Comparison of ENCODE assay signal across 8 cellular contexts in the genomic region with DNA sequence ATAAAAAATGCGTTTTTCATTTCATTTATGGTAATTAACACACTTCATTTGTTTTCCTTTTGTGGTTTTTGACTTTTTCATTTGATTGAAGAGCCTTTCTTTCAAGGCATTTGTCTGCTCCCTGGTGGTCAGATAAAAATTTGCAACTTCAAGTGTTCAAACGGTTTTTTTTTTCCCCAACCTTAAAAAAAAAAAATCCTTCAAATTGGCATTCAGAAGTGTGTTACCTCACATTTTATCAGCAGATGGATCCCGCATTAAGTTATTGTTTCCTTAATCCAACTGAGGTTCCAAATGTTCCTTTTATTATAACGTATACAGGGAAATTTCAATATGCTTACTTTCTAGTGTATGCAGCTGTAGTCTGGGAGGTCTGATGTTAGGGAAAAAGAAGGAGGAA. TPM values are rescaled to one million over a fixed set of nuclear protein-coding genes. Genes with fewer than 3 reads are reported as not detected.
DNase-seq lines count a peak whose midpoint lies in the region; ATAC-seq and TF ChIP-seq lines count a peak whose summit lies in the region.

No MANE protein-coding gene starts in this region.

- no peak overlapping the region for H3K9ac ChIP-seq in IMR-90 (ENCODE audit: low read depth, low read length)

- dilution Hi-C loops in IMR-90 (cut with HindIII; ENCODE audit: low sequenced_read_pairs, unreplicated experiment) = no loop called here

- no peak overlapping the region for H4K8ac ChIP-seq in IMR-90 (ENCODE audit: low read depth in 2 of 2, low read length in 2 of 2)

- no peaks in the 10 kb centered on the region for H3K27me3 Mint-ChIP-seq in activated naive CD8-positive, alpha-beta T cell treated with anti-CD3 and anti-CD28 coated beads, Interleukin-2, amount 50 U/mL, for 24 hours

- ATAC-seq in IMR-90 (ENCODE audit: low read depth) = peak; percentile 53; the same call in 1 of the 2 replicates
- no peak for ATAC-seq in HG03457 (IDR thresholded peaks at IDR 0.05; ENCODE audit: unreplicated experiment)
- no peak for ATAC-seq in activated naive CD8-positive, alpha-beta T cell treated with anti-CD3 and anti-CD28 coated beads, Interleukin-2, amount 50 U/mL, for 24 hours

- no peaks in the 10 kb centered on the region for H3K36me3 Mint-ChIP-seq in activated naive CD8-positive, alpha-beta T cell treated with anti-CD3 and anti-CD28 coated beads, Interleukin-2, amount 50 U/mL, for 24 hours (ENCODE audit: low read depth)

- no peaks in the 10 kb centered on the region for H3K36me3 ChIP-seq in IMR-90 (ENCODE audit: control insufficient read depth, insufficient read depth, low read length)
- no peaks in the 10 kb centered on the region for H3K36me3 ChIP-seq in Peyer's patch
- H3K36me3 ChIP-seq in suprapubic skin = no peaks in the 10 kb centered on the region

- H2BK20ac ChIP-seq in IMR-90 (ENCODE audit: low read depth, low read length) = no peak overlapping the region

- H2AFZ ChIP-seq in IMR-90 (replicated peaks; ENCODE audit: low read length, poor library complexity) = no peak overlapping the region

- H3K79me1 ChIP-seq in IMR-90 (ENCODE audit: low read depth in 1 of 2, low read length in 2 of 2) = no peaks in the 10 kb centered on the region

- peak overlapping the region; percentile 77; the same call in 1 of the 2 replicates for H3K18ac ChIP-seq in IMR-90 (ENCODE audit: low read depth, low read length)

- peak; percentile 70 for TF ChIP-seq RAD21 in IMR-90 (IDR thresholded peaks at IDR 0.05; ENCODE audit: low read length)

- H3K4me2 ChIP-seq in IMR-90 (ENCODE audit: low read depth, low read length) = no peak overlapping the region

- peak; percentile 28 for DNase-seq in GM04504 (ENCODE audit: low read depth)
- DNase-seq in IMR-90 = peak; percentile 66
- no peak for DNase-seq in Peyer's patch
- peak; percentile 62 for DNase-seq in fibroblast of villous mesenchyme (ENCODE audit: low read depth)
- no peak for DNase-seq in suprapubic skin (ENCODE audit: low spot score in 2 of 2)
- DNase-seq in NK-92 treated with Interleukin-12 subunit alpha and Interleukin-12 subunit beta, amount 100 ng/mL, for 24 hours (lab: John Stamatoyannopoulos, UW) = no peak
- DNase-seq in activated naive CD8-positive, alpha-beta T cell treated with anti-CD3 and anti-CD28 coated beads, Interleukin-2, amount 50 U/mL, for 24 hours = no peak

- no CpG with 5 or more reads among the region's 4 CpGs for WGBS in IMR-90 (ENCODE audit: extremely low coverage in 2 of 2, insufficient read length in 1 of 2), 2 experiments
- 4% methylated on average over 4 of the region's 4 CpGs for WGBS in suprapubic skin

- H2AK9ac ChIP-seq in IMR-90 (replicated peaks; ENCODE audit: low read depth, low read length, poor library complexity) = no peak overlapping the region

- H3K14ac ChIP-seq in IMR-90 (replicated peaks; ENCODE audit: low read depth, low read length) = no peak overlapping the region

- H3K4me1 Mint-ChIP-seq in activated naive CD8-positive, alpha-beta T cell treated with anti-CD3 and anti-CD28 coated beads, Interleukin-2, amount 50 U/mL, for 24 hours = no peaks in the 10 kb centered on the region

- TF ChIP-seq POLR2A in IMR-90 (IDR thresholded peaks at IDR 0.05; ENCODE audit: low read depth, low read length) = no peak
- TF ChIP-seq POLR2A in Peyer's patch (IDR thresholded peaks at IDR 0.05) = no peak
- TF ChIP-seq POLR2A in suprapubic skin (IDR thresholded peaks at IDR 0.05) = no peak

- no peaks in the 10 kb centered on the region for H3K9me1 ChIP-seq in IMR-90 (ENCODE audit: insufficient read depth, low read length)

- no peak overlapping the region for H2BK5ac ChIP-seq in IMR-90 (ENCODE audit: low read depth, low read length, poor library complexity, severe bottlenecking)

- H3K27ac ChIP-seq in IMR-90 (ENCODE audit: insufficient read depth, low read length) (no peak overlapping the region), Peyer's patch (no peak overlapping the region), suprapubic skin (no peak overlapping the region)

- no peaks in the 10 kb centered on the region for H3K9me3 Mint-ChIP-seq in activated naive CD8-positive, alpha-beta T cell treated with anti-CD3 and anti-CD28 coated beads, Interleukin-2, amount 50 U/mL, for 24 hours

- H3K27me3 ChIP-seq in IMR-90 (ENCODE audit: control insufficient read depth, insufficient read depth, low read length) (no peaks in the 10 kb centered on the region), Peyer's patch (no peaks in the 10 kb centered on the region), suprapubic skin (no peaks in the 10 kb centered on the region)

- H2BK15ac ChIP-seq in IMR-90 (ENCODE audit: low read depth, low read length) = no peak overlapping the region

- no peak for TF ChIP-seq EP300 in suprapubic skin (IDR thresholded peaks at IDR 0.05)

- TF ChIP-seq CTCF in IMR-90 (conservative IDR thresholded peaks at IDR 0.05; ENCODE audit: low read depth, low read length) (peak; percentile 75), Peyer's patch (IDR thresholded peaks at IDR 0.05) (peak in 4 of 6 experiments; percentile 18 to 36 (median 29)), fibroblast of villous mesenchyme (IDR thresholded peaks at IDR 0.05; ENCODE audit: insufficient read depth, low read depth, low read length) (peak; percentile 61), suprapubic skin (IDR thresholded peaks at IDR 0.05) (peak; percentile 33 to 49)

- no peak overlapping the region for H3K27ac Mint-ChIP-seq in activated naive CD8-positive, alpha-beta T cell treated with anti-CD3 and anti-CD28 coated beads, Interleukin-2, amount 50 U/mL, for 24 hours

- H3K4me3 ChIP-seq in IMR-90 (ENCODE audit: insufficient read depth, low read depth, low read length) (no peak overlapping the region), Peyer's patch (no peak overlapping the region), fibroblast of villous mesenchyme (ENCODE audit: low read depth, low read length) (no peak overlapping the region), suprapubic skin (no peak overlapping the region)

- POLR2A ChIA-PET in IMR-90 (lab: Charles Lee; ENCODE audit: unreplicated experiment) = no interaction called here

- H3K23ac ChIP-seq in IMR-90 (ENCODE audit: low read depth, low read length) = no peak overlapping the region

- H3K4me1 ChIP-seq in IMR-90 (ENCODE audit: control insufficient read depth, insufficient read depth, low read length) (peaks cover 2% of the 10 kb centered on the region; the same call in 1 of the 2 replicates), Peyer's patch (no peaks in the 10 kb centered on the region), suprapubic skin (no peaks in the 10 kb centered on the region)

- no peak overlapping the region for H3K56ac ChIP-seq in IMR-90 (ENCODE audit: extremely low read depth, insufficient read depth, low read length)

- no TSS peak for BruUV-seq in IMR-90 (replicated peaks; lab: Mats Ljungman, UMichigan)

- no peaks in the 10 kb centered on the region for H4K20me1 ChIP-seq in IMR-90 (ENCODE audit: insufficient read depth, low read length)

- no peak overlapping the region for H2BK120ac ChIP-seq in IMR-90 (ENCODE audit: low read depth, low read length)

- intact Hi-C loops in IMR-90 (cut with micrococcal nuclease) = loop anchor here (1.0 to 10.0 kb wide), 9 partner anchors 166 to 1355 kb away; a partner anchor contains a TSS

- in situ Hi-C loops in IMR-90 (cut with MboI; ENCODE audit: low sequenced_read_pairs) = loop anchor here (10.0 to 25.0 kb wide), 2 partner anchors 349 to 552 kb away; no protein-coding TSS in a partner anchor

- H3K4ac ChIP-seq in IMR-90 (ENCODE audit: low read depth, low read length) = no peak overlapping the region

- H3K4me3 Mint-ChIP-seq in activated naive CD8-positive, alpha-beta T cell treated with anti-CD3 and anti-CD28 coated beads, Interleukin-2, amount 50 U/mL, for 24 hours = no peak overlapping the region

- no peak overlapping the region; the same call in 1 of the 2 replicates for H4K5ac ChIP-seq in IMR-90 (ENCODE audit: low read depth, low read length)

- H3K9me3 ChIP-seq in IMR-90 (ENCODE audit: control insufficient read depth, insufficient read depth, low read length) (no peaks in the 10 kb centered on the region), Peyer's patch (no peaks in the 10 kb centered on the region), suprapubic skin (no peaks in the 10 kb centered on the region)

- H2AK5ac ChIP-seq in IMR-90 (ENCODE audit: low read depth, low read length) = no peak overlapping the region

- no peak overlapping the region for H4K91ac ChIP-seq in IMR-90 (ENCODE audit: insufficient read depth, low read depth, low read length)

- CTCF ChIA-PET in IMR-90 (lab: Yijun Ruan, JAX) = interaction anchor here (0.6 to 1.2 kb wide), 7 partner anchors 34 to 1667 kb away, joined by 3 to 10 read pairs (median 4); no protein-coding TSS in a partner anchor

TF ChIP-seq in IMR-90, 13 proteins besides CTCF, POLR2A, EP300 and RAD21:
- TF ChIP-seq, protein P1, sequence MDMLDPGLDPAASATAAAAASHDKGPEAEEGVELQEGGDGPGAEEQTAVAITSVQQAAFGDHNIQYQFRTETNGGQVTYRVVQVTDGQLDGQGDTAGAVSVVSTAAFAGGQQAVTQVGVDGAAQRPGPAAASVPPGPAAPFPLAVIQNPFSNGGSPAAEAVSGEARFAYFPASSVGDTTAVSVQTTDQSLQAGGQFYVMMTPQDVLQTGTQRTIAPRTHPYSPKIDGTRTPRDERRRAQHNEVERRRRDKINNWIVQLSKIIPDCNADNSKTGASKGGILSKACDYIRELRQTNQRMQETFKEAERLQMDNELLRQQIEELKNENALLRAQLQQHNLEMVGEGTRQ (IDR thresholded peaks at IDR 0.05; ENCODE audit: low read depth, low read length) = no peak
- TF ChIP-seq SMC3 (IDR thresholded peaks at IDR 0.05; ENCODE audit: low read depth, low read length) = peak; percentile 87

RNA-seq across cellular contexts. Expression of a gene that starts 47.2 kb away (rescaled TPM):
- not detected in 2 replicates for total RNA-seq in IMR-90 (2012; rRNA removed)
- polyA plus RNA-seq in IMR-90 (2012; rRNA removed) = not detected in 2 replicates
- not detected in 2 replicates for polyA plus RNA-seq in IMR-90 (2012; cell fraction: cytosol; rRNA removed)
- polyA plus RNA-seq in IMR-90 (2012; cell fraction: nucleus; rRNA removed; ENCODE audit: low replicate concordance) = not detected in 2 replicates
- total RNA-seq in Peyer's patch = not detected
- not detected in 2 replicates for total RNA-seq in fibroblast of villous mesenchyme
- total RNA-seq in suprapubic skin = not detected

RNA-seq across cellular contexts. Expression of a gene that starts 56.4 kb away (rescaled TPM):
- total RNA-seq in IMR-90 (2012; rRNA removed) (not detected in 2 replicates), Peyer's patch (not detected), fibroblast of villous mesenchyme (not detected in 2 replicates), suprapubic skin (not detected)
- not detected in 2 replicates for polyA plus RNA-seq in IMR-90 (2012; rRNA removed)
- not detected in 2 replicates for polyA plus RNA-seq in IMR-90 (2012; cell fraction: cytosol; rRNA removed)
- 0.07 TPM in 1 of 2 replicates, not detected in the other for polyA plus RNA-seq in IMR-90 (2012; cell fraction: nucleus; rRNA removed; ENCODE audit: low replicate concordance)

Comparison
In these comparisons a context has a peak if more than half of its experiments do, and no peak if none do; other contexts are left out.
1. DNase-seq: peak in GM04504 (single experiment), IMR-90 (single experiment) and fibroblast of villous mesenchyme (single experiment); none in Peyer's patch (0 of 3), suprapubic skin (0 of 2), NK-92 treated with Interleukin-12 subunit alpha and Interleukin-12 subunit beta, amount 100 ng/mL, for 24 hours (single experiment) and activated naive CD8-positive, alpha-beta T cell treated with anti-CD3 and anti-CD28 coated beads, Interleukin-2, amount 50 U/mL, for 24 hours (single experiment).
2. Peak in every context shown above with its lines, with median percentiles within 50 percentile points of each other: CTCF ChIP-seq.